In genomic region chr3:46107682-46108081, GRCh38 we compare ENCODE assay signal across 27 cellular contexts.
DNase-seq lines count a peak whose midpoint lies in the region; ATAC-seq and TF ChIP-seq lines count a peak whose summit lies in the region.
"Had no signal": no experiment of that assay in that cellular context is flagged by ENCODE, and none has a peak within 500 bp of the region (broad histone marks: within the 10 kb centered on the region; RNA-seq: fewer than 3 reads in every experiment).

No MANE protein-coding gene starts in this region.

- DNase-seq in DND-41 = peak; percentile 70
- no peak for DNase-seq in activated T-helper 1 cell treated with anti-CD3 and anti-CD28 coated beads, Interleukin-12 subunit alpha, Interleukin-12 subunit beta, Interleukin-2, Interleukin-4 antibody, amounts not matched to agents 30 ng/mL and 10 ng/mL and 1 ng/mL, durations not matched to agents 14 hours and 24 hours and 36 hours (ENCODE audit: low spot score)
- DNase-seq in trophoblast cell = no peak
- no peak for DNase-seq in mesothelial cell of epicardium (ENCODE audit: low spot score in 2 of 2, unreplicated experiment in 2 of 2)
- no peak for DNase-seq in HFFc6
- no peak for DNase-seq in caudate nucleus (lab: John Stamatoyannopoulos, UW)
- DNase-seq: activated CD4-positive, alpha-beta T cell treated with anti-CD3 and anti-CD28 coated beads for 36 hours; EL; heart right ventricle; kidney glomerular epithelial cell; lower lobe of right lung; mucosa of descending colon; NCI-H146; NCI-H2107; NCI-H446 treated with DMSO at 0.1 percent for 48 hours; NCI-H82; nephron progenitor cell; pancreas; stimulated activated CD4-positive, alpha-beta T cell treated with anti-CD3 and anti-CD28 coated beads, Interleukin-2, amount 100 ng/mL, for 24 hours had no signal

- peaks cover 17% of the 10 kb centered on the region for H3K36me3 Mint-ChIP-seq in activated T-helper 1 cell treated with anti-CD3 and anti-CD28 coated beads, Interleukin-12 subunit alpha, Interleukin-12 subunit beta, Interleukin-2, Interleukin-4 antibody, amounts not matched to agents 30 ng/mL and 10 ng/mL and 1 ng/mL, durations not matched to agents 14 hours and 24 hours and 36 hours (ENCODE audit: low read depth)
- H3K36me3 Mint-ChIP-seq in mesothelial cell of epicardium (no peaks in the 10 kb centered on the region), HFFc6 (ENCODE audit: low read depth) (no peaks in the 10 kb centered on the region)
- H3K36me3 Mint-ChIP-seq: type B pancreatic cell had no signal

- H3K27ac Mint-ChIP-seq in activated T-helper 1 cell treated with anti-CD3 and anti-CD28 coated beads, Interleukin-12 subunit alpha, Interleukin-12 subunit beta, Interleukin-2, Interleukin-4 antibody, amounts not matched to agents 30 ng/mL and 10 ng/mL and 1 ng/mL, durations not matched to agents 14 hours and 24 hours and 36 hours = peak overlapping the region; percentile 8
- H3K27ac Mint-ChIP-seq in mesothelial cell of epicardium (no peak overlapping the region), HFFc6 (no peak overlapping the region)
- H3K27ac Mint-ChIP-seq: activated CD4-positive, alpha-beta T cell treated with anti-CD3 and anti-CD28 coated beads for 36 hours; activated T-helper 17 cell treated with anti-CD3 and anti-CD28 coated beads, Interleukin-2, amount 50 U/mL, for 72 hours; GM23338; nephron progenitor cell; T-helper 2 cell treated with Interferon-gamma antibody and Interleukin-4, amounts not matched to agents 5 μg/mL and 100 μg/mL, for 36 hours; type B pancreatic cell had no signal

- H2BK120ac ChIP-seq in trophoblast cell (ENCODE audit: insufficient read depth, low read length, poor library complexity) = no peak overlapping the region

- H3K36me3 ChIP-seq in DND-41 (ENCODE audit: insufficient read depth, low read length) = no peaks in the 10 kb centered on the region
- H3K36me3 ChIP-seq in KOPT-K1 (ENCODE audit: insufficient read depth, low read length) = no peaks in the 10 kb centered on the region
- H3K36me3 ChIP-seq in trophoblast cell (ENCODE audit: control insufficient read depth in 1 of 2, insufficient read depth in 2 of 2, low read length in 2 of 2) = no peaks in the 10 kb centered on the region
- H3K36me3 ChIP-seq: heart right ventricle, lower lobe of right lung, pancreas had no signal

- H3K4me1 ChIP-seq in DND-41 (ENCODE audit: insufficient read depth, low read length) = peaks cover 59% of the 10 kb centered on the region
- peaks cover 5 to 16% of the 10 kb centered on the region in 2 experiments for H3K4me1 ChIP-seq in trophoblast cell (ENCODE audit: control insufficient read depth in 1 of 2, insufficient read depth in 2 of 2, low read length in 2 of 2)

- H3K27me3 ChIP-seq in DND-41 (ENCODE audit: insufficient read depth, low read length, poor library complexity) (no peaks in the 10 kb centered on the region), trophoblast cell (ENCODE audit: insufficient read depth, low read length) (no peaks in the 10 kb centered on the region)
- H3K27me3 ChIP-seq: pancreas had no signal

- peaks cover 78% of the 10 kb centered on the region for H3K4me1 Mint-ChIP-seq in activated T-helper 1 cell treated with anti-CD3 and anti-CD28 coated beads, Interleukin-12 subunit alpha, Interleukin-12 subunit beta, Interleukin-2, Interleukin-4 antibody, amounts not matched to agents 30 ng/mL and 10 ng/mL and 1 ng/mL, durations not matched to agents 14 hours and 24 hours and 36 hours (ENCODE audit: low read depth)
- H3K4me1 Mint-ChIP-seq in mesothelial cell of epicardium = peaks cover 18% of the 10 kb centered on the region
- H3K4me1 Mint-ChIP-seq in HFFc6 (ENCODE audit: low read depth) = peaks cover 38% of the 10 kb centered on the region

- H4K91ac ChIP-seq in trophoblast cell (ENCODE audit: low read depth, low read length) = no peak overlapping the region

- H3K4me3 ChIP-seq in DND-41 (ENCODE audit: low read depth in 1 of 2, low read length in 2 of 2) (no peak overlapping the region), trophoblast cell (ENCODE audit: low read depth, low read length) (no peak overlapping the region)
- H3K4me3 ChIP-seq: GM23338, heart right ventricle, lower lobe of right lung, mucosa of descending colon, pancreas, smooth muscle cell had no signal

- no peak overlapping the region for H3K4me3 Mint-ChIP-seq in activated T-helper 1 cell treated with anti-CD3 and anti-CD28 coated beads, Interleukin-12 subunit alpha, Interleukin-12 subunit beta, Interleukin-2, Interleukin-4 antibody, amounts not matched to agents 30 ng/mL and 10 ng/mL and 1 ng/mL, durations not matched to agents 14 hours and 24 hours and 36 hours
- H3K4me3 Mint-ChIP-seq in mesothelial cell of epicardium (no peak overlapping the region), HFFc6 (no peak overlapping the region)
- H3K4me3 Mint-ChIP-seq: activated CD4-positive, alpha-beta T cell treated with anti-CD3 and anti-CD28 coated beads for 36 hours; activated T-helper 17 cell treated with anti-CD3 and anti-CD28 coated beads, Interleukin-2, amount 50 U/mL, for 72 hours; GM23338; nephron progenitor cell; T-helper 2 cell treated with Interferon-gamma antibody and Interleukin-4, amounts not matched to agents 5 μg/mL and 100 μg/mL, for 36 hours; type B pancreatic cell had no signal

- no peak overlapping the region for H4K8ac ChIP-seq in trophoblast cell (ENCODE audit: low read depth, low read length)

- TF ChIP-seq CTCF in DND-41 (IDR thresholded peaks at IDR 0.05; ENCODE audit: borderline replicate concordance, extremely low read depth, low read length, poor library complexity, severe bottlenecking) (no peak), mesothelial cell of epicardium (IDR thresholded peaks at IDR 0.05; ENCODE audit: unreplicated experiment) (no peak), HFFc6 (IDR thresholded peaks at IDR 0.05) (no peak)

- H3K9me3 Mint-ChIP-seq in activated T-helper 1 cell treated with anti-CD3 and anti-CD28 coated beads, Interleukin-12 subunit alpha, Interleukin-12 subunit beta, Interleukin-2, Interleukin-4 antibody, amounts not matched to agents 30 ng/mL and 10 ng/mL and 1 ng/mL, durations not matched to agents 14 hours and 24 hours and 36 hours = peaks cover 22% of the 10 kb centered on the region
- peaks cover 4% of the 10 kb centered on the region for H3K9me3 Mint-ChIP-seq in mesothelial cell of epicardium
- H3K9me3 Mint-ChIP-seq in HFFc6 = no peaks in the 10 kb centered on the region
- H3K9me3 Mint-ChIP-seq: GM23338, nephron progenitor cell had no signal

- H2AK5ac ChIP-seq in trophoblast cell (ENCODE audit: low read length) = no peak overlapping the region

- peak overlapping the region; percentile 85 for H3K27ac ChIP-seq in DND-41 (ENCODE audit: low read length)
- peak overlapping the region; percentile 48 for H3K27ac ChIP-seq in KOPT-K1 (ENCODE audit: low read depth, low read length, poor library complexity, severe bottlenecking)
- no peak overlapping the region for H3K27ac ChIP-seq in trophoblast cell (ENCODE audit: low read depth, low read length)
- H3K27ac ChIP-seq in caudate nucleus (ENCODE audit: low read depth, low read length) = no peak overlapping the region
- H3K27ac ChIP-seq: C4-2B, HL-60, pancreas had no signal

- H2BK5ac ChIP-seq in trophoblast cell (ENCODE audit: low read depth, low read length, poor library complexity) = no peak overlapping the region

- H2AFZ ChIP-seq in DND-41 (ENCODE audit: low read depth, low read length) (no peak overlapping the region), trophoblast cell (ENCODE audit: insufficient read depth, low read length, poor library complexity) (no peak overlapping the region)
- H2AFZ ChIP-seq: GM23338 had no signal

- intact Hi-C loops in activated T-helper 1 cell treated with anti-CD3 and anti-CD28 coated beads, Interleukin-12 subunit alpha, Interleukin-12 subunit beta, Interleukin-2, Interleukin-4 antibody, amounts not matched to agents 30 ng/mL and 10 ng/mL and 1 ng/mL, durations not matched to agents 14 hours and 24 hours and 36 hours (cut with micrococcal nuclease) = no loop called here

- peak overlapping the region; percentile 54 for H2BK12ac ChIP-seq in trophoblast cell (ENCODE audit: low read length)

- no peaks in the 10 kb centered on the region for H4K20me1 ChIP-seq in DND-41 (ENCODE audit: insufficient read depth, low read length)

- no peaks in the 10 kb centered on the region for H3K27me3 Mint-ChIP-seq in activated T-helper 1 cell treated with anti-CD3 and anti-CD28 coated beads, Interleukin-12 subunit alpha, Interleukin-12 subunit beta, Interleukin-2, Interleukin-4 antibody, amounts not matched to agents 30 ng/mL and 10 ng/mL and 1 ng/mL, durations not matched to agents 14 hours and 24 hours and 36 hours (ENCODE audit: insufficient read depth)
- H3K27me3 Mint-ChIP-seq in mesothelial cell of epicardium (ENCODE audit: low read depth) (no peaks in the 10 kb centered on the region), HFFc6 (ENCODE audit: insufficient read depth) (peaks cover 12% of the 10 kb centered on the region)
- H3K27me3 Mint-ChIP-seq: activated T-helper 17 cell treated with anti-CD3 and anti-CD28 coated beads, Interleukin-2, amount 50 U/mL, for 72 hours had no signal

- H3K9me3 ChIP-seq in DND-41 (ENCODE audit: insufficient read depth, low read length, severe bottlenecking) = no peaks in the 10 kb centered on the region
- H3K9me3 ChIP-seq in KOPT-K1 (ENCODE audit: insufficient read depth, low read length, poor library complexity, severe bottlenecking) = no peaks in the 10 kb centered on the region
- no peaks in the 10 kb centered on the region for H3K9me3 ChIP-seq in trophoblast cell (ENCODE audit: insufficient read depth, low read depth, low read length)
- H3K9me3 ChIP-seq: heart right ventricle, lower lobe of right lung, mucosa of descending colon, pancreas had no signal

- H3K4me2 ChIP-seq in DND-41 (ENCODE audit: insufficient read depth, low read length) (0 out of 2 replicates have a peak overlapping the region, but pooled peaks have one; percentile 14), trophoblast cell (ENCODE audit: low read length) (no peak overlapping the region)
- H3K4me2 ChIP-seq: GM23338, smooth muscle cell had no signal

- peak overlapping the region; percentile 38; the same call in 1 of the 2 replicates for H3K9ac ChIP-seq in DND-41 (ENCODE audit: low read depth, low read length)
- no peak overlapping the region for H3K9ac ChIP-seq in trophoblast cell (ENCODE audit: low read length)

- peaks cover 16% of the 10 kb centered on the region for H3K79me1 ChIP-seq in trophoblast cell (ENCODE audit: low read length)

- WGBS in trophoblast cell (ENCODE audit: extremely low coverage, insufficient coverage, insufficient read length) = no CpG with 5 or more reads among the region's 4 CpGs

- H3K18ac ChIP-seq in trophoblast cell (ENCODE audit: low read length) = no peak overlapping the region

- ATAC-seq in DND-41 (ENCODE audit: insufficient read depth, low read depth) = peak; percentile 51
- ATAC-seq: activated CD4-positive, alpha-beta T cell treated with anti-CD3 and anti-CD28 coated beads for 36 hours; activated T-helper 17 cell treated with anti-CD3 and anti-CD28 coated beads, Interleukin-2, amount 50 U/mL, for 72 hours; GM23338; heart right ventricle; mucosa of descending colon; pancreas had no signal

- H4K12ac ChIP-seq in trophoblast cell (ENCODE audit: low read depth, low read length) = no peak overlapping the region

- H3K79me2 ChIP-seq in DND-41 (ENCODE audit: insufficient read depth, low read length) = no peaks in the 10 kb centered on the region
- H3K79me2 ChIP-seq in trophoblast cell (ENCODE audit: control insufficient read depth, insufficient read depth, low read length, poor library complexity) = no peaks in the 10 kb centered on the region

- no peak overlapping the region for H3K23ac ChIP-seq in trophoblast cell (ENCODE audit: low read length)

- no peak overlapping the region for H3K4ac ChIP-seq in trophoblast cell (ENCODE audit: low read depth, low read length)

- H3K14ac ChIP-seq in trophoblast cell (ENCODE audit: low read length) = peak overlapping the region; percentile 55

Comparison
In these comparisons a context has a peak if more than half of its experiments do, and no peak if none do; other contexts are left out.
1. H3K27ac ChIP-seq: peak in DND-41 (single experiment) and KOPT-K1 (single experiment); none in trophoblast cell (single experiment) and caudate nucleus (single experiment).